ENCODE assay signal across 18 cellular contexts in the genomic region with DNA sequence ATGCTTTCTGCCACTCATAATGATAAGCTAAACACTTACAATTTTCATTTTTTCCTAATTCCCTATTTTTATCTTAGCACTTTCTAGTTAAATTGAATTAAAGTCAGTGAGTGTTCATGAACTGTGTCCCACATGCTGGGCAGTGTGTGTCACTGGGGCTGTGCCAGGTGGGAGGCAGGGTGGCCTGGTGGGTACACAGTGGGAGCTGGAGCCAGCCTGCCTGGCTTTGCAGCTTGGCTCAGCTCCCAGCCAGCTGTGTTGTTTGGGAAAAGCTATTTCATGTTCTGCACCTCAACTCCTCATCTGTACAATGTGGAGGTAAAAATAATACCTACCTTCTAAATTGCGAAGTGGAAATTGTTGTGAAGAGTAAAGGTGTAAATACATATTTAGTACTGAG.
DNase-seq lines count a peak whose midpoint lies in the region; ATAC-seq and TF ChIP-seq lines count a peak whose summit lies in the region.
"Had no signal": no experiment of that assay in that cellular context is flagged by ENCODE, and none has a peak within 500 bp of the region (broad histone marks: within the 10 kb centered on the region; RNA-seq: fewer than 3 reads in every experiment).

No MANE protein-coding gene starts in this region.

- H3K4me3 ChIP-seq in BE2C (ENCODE audit: low read depth, low read length) (no peak overlapping the region), esophagus muscularis mucosa (no peak overlapping the region)
- H3K4me3 ChIP-seq: right atrium auricular region had no signal

- H3K4me1 ChIP-seq in BE2C = no peaks in the 10 kb centered on the region; the same call in 1 of the 2 replicates
- H3K4me1 ChIP-seq in esophagus muscularis mucosa = no peaks in the 10 kb centered on the region
- H3K4me1 ChIP-seq: right atrium auricular region had no signal

- H3K36me3 Mint-ChIP-seq in progenitor cell of endocrine pancreas (ENCODE audit: insufficient read depth) = no peaks in the 10 kb centered on the region
- H3K36me3 Mint-ChIP-seq: CD4-positive, alpha-beta memory T cell had no signal

- H3K27ac ChIP-seq in esophagus muscularis mucosa (replicated peaks in 1 of 4) = no peak overlapping the region
- H3K27ac ChIP-seq: foreskin keratinocyte, KMS-11, right atrium auricular region had no signal

- H3K9me3 Mint-ChIP-seq in progenitor cell of endocrine pancreas (ENCODE audit: low read depth) = no peaks in the 10 kb centered on the region
- H3K9me3 Mint-ChIP-seq: dendritic cell treated with granulocyte-macrophage colony-stimulating factor and Interleukin-4, amounts not matched to agents 40 ng/mL and 50 ng/mL, for 4 days had no signal

- DNase-seq in BE2C (peak; percentile 68), DMS153 treated with DMSO at 0.1 percent for 48 hours (lab: John Stamatoyannopoulos, UW; ENCODE audit: unreplicated experiment) (peak; percentile 29), NCI-H2081 (lab: John Stamatoyannopoulos, UW) (peak; percentile 93 to 99), NCI-H774 (lab: John Stamatoyannopoulos, UW) (peak; percentile 43), esophagus muscularis mucosa (ENCODE audit: extremely low spot score) (no peak), progenitor cell of endocrine pancreas (ENCODE audit: low spot score, unreplicated experiment) (no peak)
- DNase-seq: activated CD4-positive, alpha-beta T cell treated with anti-CD3 and anti-CD28 coated beads for 4 hours; activated effector memory CD4-positive, alpha-beta T cell treated with Interleukin-2 at 50 U/mL for 16 hours; CD4-positive, alpha-beta memory T cell; foreskin keratinocyte; mammary epithelial cell; NCI-H1436; NK-92 treated with Interleukin-12 subunit alpha and Interleukin-12 subunit beta, amount 100 ng/mL, for 24 hours; stimulated activated CD4-positive, alpha-beta T cell treated with anti-CD3 and anti-CD28 coated beads, Interleukin-15, amount 100 ng/mL, for 24 hours had no signal

- H3K36me3 ChIP-seq in BE2C (no peaks in the 10 kb centered on the region), esophagus muscularis mucosa (no peaks in the 10 kb centered on the region)
- H3K36me3 ChIP-seq: right atrium auricular region had no signal

- no peaks in the 10 kb centered on the region for H3K4me1 Mint-ChIP-seq in progenitor cell of endocrine pancreas (ENCODE audit: low read depth)

- no peak for TF ChIP-seq POLR2A in esophagus muscularis mucosa (IDR thresholded peaks at IDR 0.05; ENCODE audit: low read depth)

- TF ChIP-seq EP300 in esophagus muscularis mucosa (IDR thresholded peaks at IDR 0.05) = no peak

- no peaks in the 10 kb centered on the region for H3K27me3 Mint-ChIP-seq in progenitor cell of endocrine pancreas
- H3K27me3 Mint-ChIP-seq: CD4-positive, alpha-beta memory T cell; dendritic cell treated with granulocyte-macrophage colony-stimulating factor and Interleukin-4, amounts not matched to agents 40 ng/mL and 50 ng/mL, for 4 days had no signal

- H3K4me3 Mint-ChIP-seq in progenitor cell of endocrine pancreas (ENCODE audit: low read depth) = no peak overlapping the region
- H3K4me3 Mint-ChIP-seq: CD4-positive, alpha-beta memory T cell; dendritic cell treated with granulocyte-macrophage colony-stimulating factor and Interleukin-4, amounts not matched to agents 40 ng/mL and 50 ng/mL, for 4 days had no signal

- TF ChIP-seq CTCF in BE2C (IDR thresholded peaks at IDR 0.05; ENCODE audit: low read depth, low read length) (no peak), esophagus muscularis mucosa (IDR thresholded peaks at IDR 0.05) (no peak), progenitor cell of endocrine pancreas (IDR thresholded peaks at IDR 0.05; ENCODE audit: unreplicated experiment) (no peak)

- H3K27me3 ChIP-seq in BE2C = no peaks in the 10 kb centered on the region
- no peaks in the 10 kb centered on the region for H3K27me3 ChIP-seq in esophagus muscularis mucosa
- H3K27me3 ChIP-seq: foreskin keratinocyte, right atrium auricular region had no signal

- ATAC-seq in HG02571 (IDR thresholded peaks at IDR 0.05; ENCODE audit: unreplicated experiment) = no peak
- ATAC-seq: foreskin keratinocyte had no signal

- H3K9me3 ChIP-seq in BE2C (no peaks in the 10 kb centered on the region), esophagus muscularis mucosa (no peaks in the 10 kb centered on the region)
- H3K9me3 ChIP-seq: right atrium auricular region had no signal

- intact Hi-C loops in esophagus muscularis mucosa (cut with DNase I) = no loop called here

- H3K27ac Mint-ChIP-seq in progenitor cell of endocrine pancreas = no peak overlapping the region
- H3K27ac Mint-ChIP-seq: CD4-positive, alpha-beta memory T cell; dendritic cell treated with granulocyte-macrophage colony-stimulating factor and Interleukin-4, amounts not matched to agents 40 ng/mL and 50 ng/mL, for 4 days had no signal

- 81% methylated on average over 1 of the region's 1 CpG for WGBS in esophagus muscularis mucosa

Comparison
In these comparisons a context has a peak if more than half of its experiments do, and no peak if none do; other contexts are left out.
1. DNase-seq: peak in BE2C (single experiment), DMS153 treated with DMSO at 0.1 percent for 48 hours (single experiment), NCI-H2081 (2 of 2) and NCI-H774 (single experiment); none in esophagus muscularis mucosa (single experiment) and progenitor cell of endocrine pancreas (single experiment).